Comparison of ENCODE assay signal across 8 cellular contexts in genomic region chr12:54279632-54280400, GRCh38.
DNase-seq lines count a peak whose midpoint lies in the region; ATAC-seq and TF ChIP-seq lines count a peak whose summit lies in the region.

CBX5 (minus strand) TSS chr12:54280122; CDS start chr12:54257650, 22,472 bp downstream.

- DNase-seq in AG09319 (ENCODE audit: extremely low read depth, low read depth) (peak; percentile 100), NCI-H345 treated with DMSO at 0.1 percent for 48 hours (lab: John Stamatoyannopoulos, UW; ENCODE audit: unreplicated experiment) (peak; percentile 99), cerebellar cortex (ENCODE audit: low spot score) (peak; percentile 100), islet precursor cell (peak; percentile 100)
- DNase-seq in activated CD4-positive, CD25-positive, alpha-beta regulatory T cell treated with anti-CD3 and anti-CD28 coated beads, Interleukin-2, amount 50 U/mL, for 16 hours (ENCODE audit: low read depth, low spot score), result peak; percentile 100
- peak; percentile 98 to 99 (median 98) for DNase-seq in stimulated activated CD4-positive, alpha-beta T cell treated with anti-CD3 and anti-CD28 coated beads, Interleukin-12 subunit alpha, Interleukin-12 subunit beta, amount 100 ng/mL, for 48 hours (ENCODE audit: low read depth in 2 of 3, low spot score in 1 of 3)

- no peak for TF ChIP-seq CTCF in AG09319 (IDR thresholded peaks at IDR 0.05; ENCODE audit: low read depth, low read length)

- ATAC-seq in GM19035 (IDR thresholded peaks at IDR 0.05; ENCODE audit: unreplicated experiment), result peak; percentile 70
- ATAC-seq in HG03342 (IDR thresholded peaks at IDR 0.05; ENCODE audit: unreplicated experiment), result peak; percentile 76

Comparison
In these comparisons a context has a peak if more than half of its experiments do, and no peak if none do; other contexts are left out.
1. Peak in every context shown above with its lines: DNase-seq and ATAC-seq.